ENCODE assay signal across 9 cellular contexts in the genomic region with DNA sequence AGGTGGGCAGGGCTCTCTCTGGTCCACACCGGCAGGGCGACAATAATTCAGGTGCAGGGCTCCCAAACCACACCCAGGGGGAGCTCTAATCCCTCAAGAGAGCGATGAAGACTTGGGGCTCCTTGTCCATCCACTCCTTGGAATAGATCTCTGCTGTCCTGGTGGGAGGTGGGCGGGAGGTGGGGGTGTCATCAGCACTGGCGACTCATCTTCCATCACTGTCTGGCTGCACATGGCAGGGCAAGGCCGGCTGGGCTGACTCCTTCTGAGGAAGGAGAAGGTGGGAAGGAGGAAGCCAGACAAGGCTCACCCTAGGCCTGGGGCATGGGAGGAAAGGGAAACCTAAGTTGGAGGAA. TPM values are rescaled to one million over a fixed set of nuclear protein-coding genes. Genes with fewer than 3 reads are reported as not detected.
DNase-seq lines count a peak whose midpoint lies in the region; ATAC-seq and TF ChIP-seq lines count a peak whose summit lies in the region.
"Had no signal": no experiment of that assay in that cellular context is flagged by ENCODE, and none has a peak within 500 bp of the region (broad histone marks: within the 10 kb centered on the region; RNA-seq: fewer than 3 reads in every experiment).

No MANE protein-coding gene starts in this region.

- peak; percentile 85 for TF ChIP-seq CTCF in choroid plexus epithelial cell (conservative IDR thresholded peaks at IDR 0.05; ENCODE audit: low read depth, low read length)

- DNase-seq in ELR (ENCODE audit: low read depth) = peak; percentile 76
- peak; percentile 56 for DNase-seq in OCI-M1 (lab: John Stamatoyannopoulos, UW)
- DNase-seq in choroid plexus epithelial cell (ENCODE audit: low read depth) = peak; percentile 74
- DNase-seq in lung microvascular endothelial cell (ENCODE audit: low read depth in 2 of 2) = peak; percentile 35 to 44
- DNase-seq in putamen (ENCODE audit: low spot score) = no peak
- DNase-seq in NCI-H446 treated with DMSO at 0.1 percent for 48 hours (lab: John Stamatoyannopoulos, UW) = no peak
- DNase-seq in NCI-H526 treated with DMSO at 0.1 percent for 48 hours (lab: John Stamatoyannopoulos, UW) = no peak

- ATAC-seq in HG03521 (IDR thresholded peaks at IDR 0.05; ENCODE audit: unreplicated experiment) = peak; percentile 43

- no peak overlapping the region for H3K4me3 ChIP-seq in choroid plexus epithelial cell (ENCODE audit: low read depth, low read length)

RNA-seq across cellular contexts. Expression of a gene that starts 29.3 kb away (rescaled TPM):
- not detected in 2 replicates for total RNA-seq in lung microvascular endothelial cell
- total RNA-seq: T-helper 1 cell treated with Interleukin-12 subunit alpha and Interleukin-12 subunit beta and Interleukin-4 antibody, amounts not matched to agents 30 ng/mL and 1 ng/mL, for 36 hours had no signal

RNA-seq across cellular contexts. Expression of a gene that starts 50.9 kb away (rescaled TPM):
- total RNA-seq in lung microvascular endothelial cell = not detected in 2 replicates
- total RNA-seq: T-helper 1 cell treated with Interleukin-12 subunit alpha and Interleukin-12 subunit beta and Interleukin-4 antibody, amounts not matched to agents 30 ng/mL and 1 ng/mL, for 36 hours had no signal

Comparison
In these comparisons a context has a peak if more than half of its experiments do, and no peak if none do; other contexts are left out.
1. DNase-seq: peak in ELR (single experiment), OCI-M1 (single experiment), choroid plexus epithelial cell (single experiment) and lung microvascular endothelial cell (2 of 2); none in putamen (single experiment), NCI-H446 treated with DMSO at 0.1 percent for 48 hours (single experiment) and NCI-H526 treated with DMSO at 0.1 percent for 48 hours (single experiment).